20 cellular contexts compared by ENCODE assay signal in genomic region chr7:1385086-1385808, GRCh38.
"Had no signal": no experiment of that assay in that cellular context is flagged by ENCODE, and none has a peak within 500 bp of the region (broad histone marks: within the 10 kb centered on the region; RNA-seq: fewer than 3 reads in every experiment).

No MANE protein-coding gene starts in this region.

- H3K9ac ChIP-seq: neural progenitor cell, parathyroid adenoma had no signal

- H3K9me3 ChIP-seq: esophagus muscularis mucosa, gastrocnemius medialis, heart right ventricle, left ventricle myocardium inferior, lower lobe of right lung, prostate gland, vagina had no signal

- DNase-seq: effector memory CD8-positive, alpha-beta T cell; gastrocnemius medialis; heart right ventricle; hypothalamus; islet precursor cell; left ventricle myocardium inferior; lower lobe of right lung; occipital lobe; stimulated activated CD4-positive, alpha-beta T cell treated with anti-CD3 and anti-CD28 coated beads, Interleukin-2, amount 100 ng/mL, for 24 hours; stimulated activated CD4-positive, alpha-beta T cell treated with anti-CD3 and anti-CD28 coated beads, Interleukin-4, amount 100 ng/mL, for 4 hours; stimulated activated naive B cell treated with anti-CD40 and anti-IgM and Interleukin-4, amounts not matched to agents 10 μg/mL and 1 μg/mL and 100 μg/mL, for 72 hours; trophoblast cell had no signal

- H3K4me1 ChIP-seq: esophagus muscularis mucosa, gastrocnemius medialis, heart right ventricle, left ventricle myocardium inferior, lower lobe of right lung, neural progenitor cell, parathyroid adenoma, prostate gland, vagina had no signal

- H3K4me2 ChIP-seq: neural progenitor cell had no signal

- H3K4me3 ChIP-seq: esophagus muscularis mucosa, gastrocnemius medialis, heart right ventricle, left ventricle myocardium inferior, lower lobe of right lung, neural progenitor cell, prostate gland, vagina had no signal

- H3K27me3 ChIP-seq: vagina had no signal

- H3K79me2 ChIP-seq: parathyroid adenoma had no signal

- H3K27ac ChIP-seq: epithelial cell of prostate, esophagus muscularis mucosa, gastrocnemius medialis, heart right ventricle, left ventricle myocardium inferior, lower lobe of right lung, neural progenitor cell, parathyroid adenoma, prostate gland, vagina had no signal

- ATAC-seq: effector memory CD8-positive, alpha-beta T cell; gastrocnemius medialis; sciatic nerve; stimulated activated naive B cell treated with anti-CD40 and anti-IgM and Interleukin-4, amounts not matched to agents 10 μg/mL and 1 μg/mL and 100 μg/mL, for 72 hours had no signal

- H3K36me3 ChIP-seq: esophagus muscularis mucosa, gastrocnemius medialis, heart right ventricle, left ventricle myocardium inferior, lower lobe of right lung, neural progenitor cell, prostate gland, vagina had no signal

- H2AFZ ChIP-seq: neural progenitor cell, parathyroid adenoma had no signal

- FAIRE-seq: colon had no signal
